In genomic region chr10:43046288-43046991, GRCh38 we compare ENCODE assay signal across 22 cellular contexts. TPM values are rescaled to one million over a fixed set of nuclear protein-coding genes. Genes with fewer than 3 reads are reported as not detected.
A peak's percentile ranks its signal among the peaks of the same experiment; 100 is the strongest.
DNase-seq lines count a peak whose midpoint lies in the region; ATAC-seq and TF ChIP-seq lines count a peak whose summit lies in the region.
"Had no signal": no experiment of that assay in that cellular context is flagged by ENCODE, and none has a peak within 500 bp of the region (broad histone marks: within the 10 kb centered on the region; RNA-seq: fewer than 3 reads in every experiment).

No MANE protein-coding gene starts in this region.

- TF ChIP-seq CTCF in activated B cell treated with CpG ODN at 0.5 μM for 24 hours (IDR thresholded peaks at IDR 0.05) (no peak), lower lobe of right lung (IDR thresholded peaks at IDR 0.05) (no peak), tibial artery (IDR thresholded peaks at IDR 0.05) (no peak)

- no peaks in the 10 kb centered on the region for H3K9me3 ChIP-seq in lower lobe of right lung
- no peaks in the 10 kb centered on the region for H3K9me3 ChIP-seq in tibial artery
- H3K9me3 ChIP-seq: A549, upper lobe of left lung had no signal

- in situ Hi-C loops in ACHN (cut with HindIII; ENCODE audit: low pct_ligation_motif_present, low pct_unique_long_range_greater_than_20kb, low sequenced_read_pairs) = no loop called here

- H3K36me3 ChIP-seq in lower lobe of right lung (no peaks in the 10 kb centered on the region), tibial artery (no peaks in the 10 kb centered on the region)
- H3K36me3 ChIP-seq: upper lobe of left lung had no signal

- H3K4me1 Mint-ChIP-seq in activated naive CD4-positive, alpha-beta T cell treated with anti-CD3 and anti-CD28 coated beads, Interleukin-2, amount 10 ng/mL, durations not matched to agents 7 days and 5 days = no peaks in the 10 kb centered on the region
- no peaks in the 10 kb centered on the region for H3K4me1 Mint-ChIP-seq in activated B cell treated with CpG ODN at 0.5 μM for 24 hours

- H3K4me1 ChIP-seq in lower lobe of right lung = no peaks in the 10 kb centered on the region
- H3K4me1 ChIP-seq in tibial artery = no peaks in the 10 kb centered on the region
- H3K4me1 ChIP-seq: upper lobe of left lung had no signal

- intact Hi-C loops in activated B cell treated with CpG ODN at 0.5 μM for 24 hours (cut with micrococcal nuclease) = no loop called here
- intact Hi-C loops in lower lobe of right lung (cut with DNase I) = no loop called here
- intact Hi-C loops in tibial artery (cut with DNase I; ENCODE audit: low total_unique reads) = no loop called here

- H3K4me3 ChIP-seq in lower lobe of right lung (no peak overlapping the region), tibial artery (no peak overlapping the region)
- H3K4me3 ChIP-seq: A549, SK-N-MC, upper lobe of left lung had no signal

- H3K4me3 Mint-ChIP-seq in activated naive CD4-positive, alpha-beta T cell treated with anti-CD3 and anti-CD28 coated beads, Interleukin-2, amount 10 ng/mL, durations not matched to agents 7 days and 5 days = no peak overlapping the region
- H3K4me3 Mint-ChIP-seq in activated B cell treated with CpG ODN at 0.5 μM for 24 hours = no peak overlapping the region

- H3K36me3 Mint-ChIP-seq in activated naive CD4-positive, alpha-beta T cell treated with anti-CD3 and anti-CD28 coated beads, Interleukin-2, amount 10 ng/mL, durations not matched to agents 7 days and 5 days = no peaks in the 10 kb centered on the region
- H3K36me3 Mint-ChIP-seq in activated B cell treated with CpG ODN at 0.5 μM for 24 hours (ENCODE audit: low read depth) = no peaks in the 10 kb centered on the region

- H3K27ac ChIP-seq in lower lobe of right lung (no peak overlapping the region), tibial artery (no peak overlapping the region), substantia nigra (ENCODE audit: low read depth, low read length, poor library complexity, severe bottlenecking) (no peak overlapping the region)
- H3K27ac ChIP-seq: A549, C4-2B, SK-N-MC, upper lobe of left lung had no signal

- DNase-seq in activated naive CD4-positive, alpha-beta T cell treated with anti-CD3 and anti-CD28 coated beads, Interleukin-2, amount 10 ng/mL, durations not matched to agents 7 days and 5 days = peak; percentile 4
- DNase-seq in activated naive CD4-positive, alpha-beta T cell (lab: John Stamatoyannopoulos, UW) = no peak
- DNase-seq in activated B cell treated with CpG ODN at 0.5 μM for 24 hours (peak; percentile 6), lower lobe of right lung (peak; percentile 36), tibial artery (peak; percentile 20 to 48), ACHN (no peak), substantia nigra (lab: John Stamatoyannopoulos, UW) (no peak), HT-29 (ENCODE audit: low spot score) (no peak)
- DNase-seq: DMS 273 treated with DMSO at 0.1 percent for 48 hours; effector CD4-positive, alpha-beta T cell; GDM1; GOT3; IMR-90; MM.1S; NCI-H226; stimulated activated CD4-positive, alpha-beta T cell treated with anti-CD3 and anti-CD28 coated beads, Interleukin-2, amount 100 ng/mL, for 24 hours; stimulated activated naive CD8-positive, alpha-beta T cell treated with anti-CD3 and anti-CD28 coated beads, Interleukin-15, Interleukin-2, amounts not matched to agents 100 U/mL and 50 U/mL, for 24 hours had no signal

- no peaks in the 10 kb centered on the region for H3K9me3 Mint-ChIP-seq in activated naive CD4-positive, alpha-beta T cell treated with anti-CD3 and anti-CD28 coated beads, Interleukin-2, amount 10 ng/mL, durations not matched to agents 7 days and 5 days
- H3K9me3 Mint-ChIP-seq in activated B cell treated with CpG ODN at 0.5 μM for 24 hours = no peaks in the 10 kb centered on the region

- H3K27me3 Mint-ChIP-seq in activated naive CD4-positive, alpha-beta T cell treated with anti-CD3 and anti-CD28 coated beads, Interleukin-2, amount 10 ng/mL, durations not matched to agents 7 days and 5 days = peaks cover 20% of the 10 kb centered on the region
- peaks cover 7% of the 10 kb centered on the region for H3K27me3 Mint-ChIP-seq in activated B cell treated with CpG ODN at 0.5 μM for 24 hours

- peaks cover 12% of the 10 kb centered on the region for H3K27me3 ChIP-seq in lower lobe of right lung (ENCODE audit: low read depth)
- H3K27me3 ChIP-seq in tibial artery = peaks cover 0 to 15% of the 10 kb centered on the region in 2 donors
- H3K27me3 ChIP-seq: upper lobe of left lung had no signal

- no peak overlapping the region for H3K27ac Mint-ChIP-seq in activated naive CD4-positive, alpha-beta T cell treated with anti-CD3 and anti-CD28 coated beads, Interleukin-2, amount 10 ng/mL, durations not matched to agents 7 days and 5 days
- no peak overlapping the region for H3K27ac Mint-ChIP-seq in activated B cell treated with CpG ODN at 0.5 μM for 24 hours

- POLR2A ChIA-PET in activated B cell treated with CpG ODN at 0.5 μM for 24 hours (lab: Charles Lee) = no interaction called here

- ATAC-seq in activated B cell treated with CpG ODN at 0.5 μM for 24 hours (ENCODE audit: low read depth) = no peak
- no peak for ATAC-seq in lower lobe of right lung
- ATAC-seq: A549; activated CD4-positive, CD25-positive, alpha-beta regulatory T cell treated with anti-CD3 and anti-CD28 coated beads, Interleukin-2, amount 50 U/mL, for 24 hours had no signal

- CTCF ChIA-PET in activated naive CD4-positive, alpha-beta T cell treated with anti-CD3 and anti-CD28 coated beads, Interleukin-2, amount 10 ng/mL, durations not matched to agents 7 days and 5 days (lab: Charles Lee) = no interaction called here
- CTCF ChIA-PET in activated B cell treated with CpG ODN at 0.5 μM for 24 hours (lab: Charles Lee) = no interaction called here

RNA-seq across cellular contexts. Expression of gene RET, which starts 30.4 kb away (rescaled TPM):
- total RNA-seq in activated B cell treated with CpG ODN at 0.5 μM for 24 hours = 0.05 TPM in 1 of 2 replicates, not detected in the other
- total RNA-seq in lower lobe of right lung = 0.68 TPM
- not detected in 2 replicates for total RNA-seq in HT-29 (2014; rRNA removed; shearing (Covaris generic))

Comparison
In these comparisons a context has a peak if more than half of its experiments do, and no peak if none do; other contexts are left out.
1. DNase-seq: peak in activated naive CD4-positive, alpha-beta T cell treated with anti-CD3 and anti-CD28 coated beads, Interleukin-2, amount 10 ng/mL, durations not matched to agents 7 days and 5 days (single experiment), activated B cell treated with CpG ODN at 0.5 μM for 24 hours (single experiment), lower lobe of right lung (single experiment) and tibial artery (2 of 2); none in activated naive CD4-positive, alpha-beta T cell (0 of 4), ACHN (single experiment), substantia nigra (0 of 49) and HT-29 (single experiment).